Comparison of ENCODE assay signal across 10 cellular contexts in the genomic region with DNA sequence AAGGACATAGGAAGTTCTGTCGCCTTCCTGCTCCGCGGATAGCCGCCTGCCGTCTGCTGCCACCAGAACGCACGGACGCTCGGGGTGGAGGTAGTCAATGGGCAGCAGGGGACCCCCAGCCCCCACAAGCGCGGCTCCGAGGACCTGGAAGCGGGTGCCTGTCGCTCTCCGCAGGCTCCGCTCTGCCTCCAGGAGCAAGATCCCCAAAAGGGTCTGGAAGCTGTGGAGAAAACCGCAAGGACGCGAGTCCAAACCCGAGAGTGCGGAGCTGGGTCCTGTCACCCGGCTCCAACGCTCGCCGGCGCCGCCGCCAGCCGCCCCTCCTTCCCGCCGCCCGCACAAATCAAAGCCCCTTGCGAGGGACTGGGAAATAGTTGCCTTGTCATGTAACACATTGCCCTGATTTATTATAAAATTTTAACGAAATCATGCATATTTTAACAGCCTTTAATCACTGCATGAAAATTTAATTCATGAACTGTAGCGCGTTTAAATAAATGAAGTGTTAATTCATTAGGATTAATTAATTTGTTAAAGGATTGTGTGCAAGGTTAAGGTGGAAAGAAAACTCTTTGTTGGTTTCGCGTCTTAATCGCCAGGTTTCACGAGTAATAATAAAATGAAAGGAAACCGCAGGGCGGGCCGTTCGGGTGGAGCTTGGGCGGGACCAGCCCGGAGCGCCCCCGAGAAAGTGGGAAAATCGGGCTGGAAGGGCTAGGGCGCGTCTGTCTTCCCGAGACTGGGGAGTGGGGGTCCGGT. TPM values are rescaled to one million over a fixed set of nuclear protein-coding genes. Genes with fewer than 3 reads are reported as not detected.
DNase-seq lines count a peak whose midpoint lies in the region; ATAC-seq, FAIRE-seq and TF ChIP-seq lines count a peak whose summit lies in the region.
"Had no signal": no experiment of that assay in that cellular context is flagged by ENCODE, and none has a peak within 500 bp of the region (broad histone marks: within the 10 kb centered on the region; RNA-seq: fewer than 3 reads in every experiment).

No MANE protein-coding gene starts in this region.

- in situ Hi-C loops in brain microvascular endothelial cell (cut with HindIII; ENCODE audit: low pct_ligation_motif_present, low sequenced_read_pairs), result no loop called here
- in situ Hi-C loops in HepG2 (cut with HindIII; ENCODE audit: extremely low pct_ligation_motif_present, low pct_unique_long_range_greater_than_20kb), result no loop called here

- H3K4me1 ChIP-seq in HepG2 (ENCODE audit: insufficient read depth, low read length), result peaks cover 33% of the 10 kb centered on the region
- H3K4me1 ChIP-seq in thymus (ENCODE audit: control insufficient read depth, insufficient read depth, low read length), result peaks cover 7% of the 10 kb centered on the region

- H3K79me2 ChIP-seq in HepG2 (ENCODE audit: insufficient read depth, low read length), result no peaks in the 10 kb centered on the region

- peak overlapping the region; percentile 56 for H3K4me3 Mint-ChIP-seq in activated CD4-positive, alpha-beta T cell treated with anti-CD3 and anti-CD28 coated beads for 36 hours

- POLR2A ChIA-PET in activated CD4-positive, alpha-beta T cell treated with anti-CD3 and anti-CD28 coated beads for 36 hours (lab: Charles Lee), result no interaction called here
- POLR2A ChIA-PET in HepG2 (lab: Yijun Ruan, JAX), result no interaction called here

- no peaks in the 10 kb centered on the region for H3K9me3 ChIP-seq in HepG2 (ENCODE audit: low read length)
- H3K9me3 ChIP-seq in thymus (ENCODE audit: control insufficient read depth), result no peaks in the 10 kb centered on the region

- peak overlapping the region; percentile 88 for H3K4me2 ChIP-seq in HepG2 (ENCODE audit: low read depth, low read length)

- peaks cover 69% of the 10 kb centered on the region for H3K27me3 Mint-ChIP-seq in activated CD4-positive, alpha-beta T cell treated with anti-CD3 and anti-CD28 coated beads for 36 hours

- H3K36me3 Mint-ChIP-seq in activated CD4-positive, alpha-beta T cell treated with anti-CD3 and anti-CD28 coated beads for 36 hours (ENCODE audit: low read depth), result peaks cover 4% of the 10 kb centered on the region

- H3K4me1 Mint-ChIP-seq in activated CD4-positive, alpha-beta T cell treated with anti-CD3 and anti-CD28 coated beads for 36 hours, result peaks cover 32% of the 10 kb centered on the region

- peaks cover 57% of the 10 kb centered on the region for H3K27me3 ChIP-seq in brain microvascular endothelial cell (replicated peaks)
- peaks cover 3 to 61% of the 10 kb centered on the region in 2 experiments for H3K27me3 ChIP-seq in HepG2 (ENCODE audit: control insufficient read depth in 1 of 2, insufficient read depth in 2 of 2, low read length in 2 of 2)
- H3K27me3 ChIP-seq in thymus (ENCODE audit: control insufficient read depth, insufficient read depth), result peaks cover 62% of the 10 kb centered on the region

- TF ChIP-seq CTCF in brain microvascular endothelial cell (IDR thresholded peaks at IDR 0.05; ENCODE audit: low read depth, low read length, missing control alignments), result no peak
- no peak for TF ChIP-seq CTCF in HepG2 (CRISPR knock-in tag; IDR thresholded peaks at IDR 0.05)

- WGBS in HepG2 (ENCODE audit: low lambda C conversion rate), result under 1% methylated on average over 29 of the region's 53 CpGs
- WGBS in thymus, result 2% methylated on average over 53 of the region's 53 CpGs

- no peak overlapping the region for H3K27ac Mint-ChIP-seq in activated CD4-positive, alpha-beta T cell treated with anti-CD3 and anti-CD28 coated beads for 36 hours

- H3K4me3 ChIP-seq in brain microvascular endothelial cell (ENCODE audit: low read depth, low read length), result peak overlapping the region; percentile 47
- H3K4me3 ChIP-seq in HepG2 (replicated peaks in 1 of 3; ENCODE audit: insufficient read depth in 1 of 3, low read depth in 2 of 3, low read length in 3 of 3), result peak overlapping the region; percentile 58 to 73 (median 69)
- peak overlapping the region; percentile 37 for H3K4me3 ChIP-seq in thymus (ENCODE audit: low read length)

- TF ChIP-seq POLR2A in HepG2 (IDR thresholded peaks at IDR 0.05; ENCODE audit: insufficient read depth in 1 of 2, low read depth in 2 of 2, low read length in 2 of 2), result no peak

- H3K9ac ChIP-seq in HepG2 (ENCODE audit: insufficient read depth, low read depth, low read length), result 0 out of 2 replicates have a peak overlapping the region, but pooled peaks have one; percentile 17

- no peak for ATAC-seq in activated CD4-positive, alpha-beta T cell treated with anti-CD3 and anti-CD28 coated beads for 36 hours
- ATAC-seq in HepG2, result peak; percentile 42

- no peaks in the 10 kb centered on the region for H3K9me3 Mint-ChIP-seq in activated CD4-positive, alpha-beta T cell treated with anti-CD3 and anti-CD28 coated beads for 36 hours (ENCODE audit: low read depth)

- CTCF ChIA-PET in activated CD4-positive, alpha-beta T cell treated with anti-CD3 and anti-CD28 coated beads for 36 hours (lab: Charles Lee), result interaction anchor here (0.7 kb wide), 1 partner anchor 8 kb away, joined by 3 read pairs; no protein-coding TSS in a partner anchor
- CTCF ChIA-PET in HepG2 (lab: Yijun Ruan, JAX; ENCODE audit: low intra/inter-chr PET ratio, low total read pairs), result no interaction called here

- no peak for FAIRE-seq in HepG2 (lab: Jason Lieb, UNC)

- intact Hi-C loops in activated CD4-positive, alpha-beta T cell treated with anti-CD3 and anti-CD28 coated beads for 36 hours (cut with DNase I, micrococcal nuclease), result loop anchor here in 1 of 2 experiments (5.0 kb wide), 1 partner anchor 912 kb away; a partner anchor contains a TSS
- intact Hi-C loops in HepG2 (cut with micrococcal nuclease; ENCODE audit: unreplicated experiment), result loop anchor here (2.0 kb wide), 1 partner anchor 38 kb away; no protein-coding TSS in a partner anchor

- H3K36me3 ChIP-seq in brain microvascular endothelial cell (replicated peaks) (no peaks in the 10 kb centered on the region), HepG2 (replicated peaks in 1 of 2; ENCODE audit: control insufficient read depth in 1 of 2, insufficient read depth in 2 of 2, low read length in 2 of 2) (no peaks in the 10 kb centered on the region), thymus (ENCODE audit: control insufficient read depth, insufficient read depth) (no peaks in the 10 kb centered on the region)

- H3K27ac ChIP-seq in brain microvascular endothelial cell, result no peak overlapping the region
- no peak overlapping the region for H3K27ac ChIP-seq in HepG2 (ENCODE audit: extremely low read length, insufficient read depth, low read length)
- H3K27ac ChIP-seq in thymus (ENCODE audit: low read depth), result no peak overlapping the region
- no peak overlapping the region for H3K27ac ChIP-seq in substantia nigra (ENCODE audit: low read depth, low read length, poor library complexity, severe bottlenecking)

- TF ChIP-seq RAD21 in HepG2 (CRISPR knock-in tag; IDR thresholded peaks at IDR 0.05), result no peak

- TF ChIP-seq EP300 in HepG2 (IDR thresholded peaks at IDR 0.05; ENCODE audit: low read depth in 2 of 2, low read length in 2 of 2), result no peak
- no peak for TF ChIP-seq EP300 in HepG2 (CRISPR knock-in tag; IDR thresholded peaks at IDR 0.05; ENCODE audit: borderline replicate concordance)

- no peaks in the 10 kb centered on the region; the same call in 1 of the 2 replicates for H4K20me1 ChIP-seq in HepG2 (ENCODE audit: insufficient read depth, low read length)

- BruUV-seq in HepG2 (replicated peaks; lab: Mats Ljungman, UMichigan), result no TSS peak

- DNase-seq in activated CD4-positive, alpha-beta T cell treated with anti-CD3 and anti-CD28 coated beads for 36 hours, result no peak
- DNase-seq in activated CD4-positive, alpha-beta T cell treated with anti-CD3 and anti-CD28 coated beads for 1 hour, result no peak
- DNase-seq in brain microvascular endothelial cell (no peak), HepG2 (ENCODE audit: low spot score) (no peak), substantia nigra (lab: John Stamatoyannopoulos, UW) (no peak), HUDEP-2 (lab: John Stamatoyannopoulos, UW; ENCODE audit: unreplicated experiment in 76 of 76) (no peak), mucosa of gallbladder (ENCODE audit: low spot score) (no peak)
- DNase-seq: DND-41, NCI-H446 treated with DMSO at 0.1 percent for 48 hours had no signal

- no peak overlapping the region for H2AFZ ChIP-seq in HepG2 (ENCODE audit: low read length)

RNA-seq across cellular contexts. Expression of a gene that starts 5.5 kb away (rescaled TPM):
- total RNA-seq in activated CD4-positive, alpha-beta T cell treated with anti-CD3 and anti-CD28 coated beads for 36 hours, result under 1 TPM; 0.21 to 0.26 TPM
- total RNA-seq in HepG2 (2016; rRNA removed; fragmentation: Illumina TruSeq; extraction: Trizol) (0.74 and 1.1 TPM in 2 replicates), mucosa of gallbladder (not detected)
- 0.10 TPM in 1 of 2 replicates, not detected in the other for total RNA-seq in HepG2 (2016; cell fraction: cytosol; rRNA removed; fragmentation: Illumina TruSeq; extraction: Trizol; ENCODE audit: low read depth)
- total RNA-seq in HepG2 (2016; cell fraction: insoluble cytoplasmic fraction; rRNA removed; fragmentation: Illumina TruSeq; extraction: Trizol), result 0.54 and 0.87 TPM in 2 replicates
- 0.34 and 0.41 TPM in 2 replicates for total RNA-seq in HepG2 (2016; cell fraction: membrane; rRNA removed; fragmentation: Illumina TruSeq; extraction: Trizol)
- total RNA-seq in HepG2 (2016; cell fraction: nucleus; rRNA removed; fragmentation: Illumina TruSeq; extraction: Trizol), result 1.5 and 1.6 TPM in 2 replicates
- polyA plus RNA-seq in HepG2 (2011; rRNA removed) (1.0 and 1.3 TPM in 2 replicates), thymus (2.0 TPM)
- polyA plus RNA-seq in HepG2 (2011; cell fraction: cytosol; rRNA removed), result 0.21 and 0.54 TPM in 2 replicates
- polyA plus RNA-seq in HepG2 (2011; cell fraction: nucleus; rRNA removed), result 4.2 and 5.2 TPM in 2 replicates
- 1.3 and 2.9 TPM in 2 replicates for polyA plus RNA-seq in HepG2 (2012)
- polyA plus RNA-seq in HepG2 (2016; cell fraction: cytosol; fragmentation: Illumina TruSeq; extraction: Trizol; ENCODE audit: low read depth), result 0.05 and 0.07 TPM in 2 replicates
- 0.76 and 0.91 TPM in 2 replicates for polyA plus RNA-seq in HepG2 (2016; cell fraction: insoluble cytoplasmic fraction; fragmentation: Illumina TruSeq; extraction: Trizol; ENCODE audit: low read depth)
- polyA plus RNA-seq in HepG2 (2016; cell fraction: membrane; fragmentation: Illumina TruSeq; extraction: Trizol; ENCODE audit: low read depth), result 0.16 and 0.19 TPM in 2 replicates
- polyA plus RNA-seq in HepG2 (2016; cell fraction: nucleus; fragmentation: Illumina TruSeq; extraction: Trizol; ENCODE audit: insufficient read depth, low read depth), result 3.4 TPM in 2 replicates
- 0.40 TPM in 1 of 2 replicates, not detected in the other for polyA minus RNA-seq in HepG2 (2011; rRNA and poly(A)+ RNA removed; ENCODE audit: low replicate concordance)
- polyA minus RNA-seq in HepG2 (2011; cell fraction: cytosol; rRNA and poly(A)+ RNA removed), result 0.40 and 0.44 TPM in 2 replicates
- 1.4 and 1.9 TPM in 2 replicates for polyA minus RNA-seq in HepG2 (2011; cell fraction: nucleus; rRNA and poly(A)+ RNA removed)

RNA-seq across cellular contexts. Expression of a gene that starts 50.1 kb away (rescaled TPM):
- total RNA-seq in activated CD4-positive, alpha-beta T cell treated with anti-CD3 and anti-CD28 coated beads for 36 hours, result 10 to 100 TPM; 20.5 to 20.6 TPM
- 23.5 and 38.8 TPM in 2 replicates for total RNA-seq in HepG2 (2016; rRNA removed; fragmentation: Illumina TruSeq; extraction: Trizol)
- total RNA-seq in HepG2 (2016; cell fraction: cytosol; rRNA removed; fragmentation: Illumina TruSeq; extraction: Trizol; ENCODE audit: low read depth), result 6.4 and 7.1 TPM in 2 replicates
- total RNA-seq in HepG2 (2016; cell fraction: insoluble cytoplasmic fraction; rRNA removed; fragmentation: Illumina TruSeq; extraction: Trizol), result 23.2 and 39.3 TPM in 2 replicates
- 9.0 and 11.1 TPM in 2 replicates for total RNA-seq in HepG2 (2016; cell fraction: membrane; rRNA removed; fragmentation: Illumina TruSeq; extraction: Trizol)
- 20.1 and 20.2 TPM in 2 replicates for total RNA-seq in HepG2 (2016; cell fraction: nucleus; rRNA removed; fragmentation: Illumina TruSeq; extraction: Trizol)
- polyA plus RNA-seq in HepG2 (2011; rRNA removed), result 5.7 and 7.8 TPM in 2 replicates
- 2.3 and 4.1 TPM in 2 replicates for polyA plus RNA-seq in HepG2 (2011; cell fraction: cytosol; rRNA removed)
- polyA plus RNA-seq in HepG2 (2011; cell fraction: nucleus; rRNA removed), result 4.4 and 4.8 TPM in 2 replicates
- 7.6 and 13.1 TPM in 2 replicates for polyA plus RNA-seq in HepG2 (2012)
- polyA plus RNA-seq in HepG2 (2016; cell fraction: cytosol; fragmentation: Illumina TruSeq; extraction: Trizol; ENCODE audit: low read depth), result 0.52 and 0.69 TPM in 2 replicates
- 21.4 and 23.0 TPM in 2 replicates for polyA plus RNA-seq in HepG2 (2016; cell fraction: insoluble cytoplasmic fraction; fragmentation: Illumina TruSeq; extraction: Trizol; ENCODE audit: low read depth)
- polyA plus RNA-seq in HepG2 (2016; cell fraction: membrane; fragmentation: Illumina TruSeq; extraction: Trizol; ENCODE audit: low read depth), result 1.8 and 2.8 TPM in 2 replicates
- 11.9 and 12.3 TPM in 2 replicates for polyA plus RNA-seq in HepG2 (2016; cell fraction: nucleus; fragmentation: Illumina TruSeq; extraction: Trizol; ENCODE audit: insufficient read depth, low read depth)
- 11.9 and 14.5 TPM in 2 replicates for polyA minus RNA-seq in HepG2 (2011; rRNA and poly(A)+ RNA removed; ENCODE audit: low replicate concordance)
- 7.2 and 8.6 TPM in 2 replicates for polyA minus RNA-seq in HepG2 (2011; cell fraction: cytosol; rRNA and poly(A)+ RNA removed)
- 23.0 and 25.6 TPM in 2 replicates for polyA minus RNA-seq in HepG2 (2011; cell fraction: nucleus; rRNA and poly(A)+ RNA removed)
- 7.7 TPM for polyA plus RNA-seq in thymus
- total RNA-seq in mucosa of gallbladder, result 7.3 TPM
